Comparison of ENCODE assay signal across 10 cellular contexts in genomic region chr9:37424204-37424685, GRCh38. TPM values are rescaled to one million over a fixed set of nuclear protein-coding genes. Genes with fewer than 3 reads are reported as not detected.
A peak's percentile ranks its signal among the peaks of the same experiment; 100 is the strongest.
DNase-seq lines count a peak whose midpoint lies in the region; ATAC-seq, FAIRE-seq and TF ChIP-seq lines count a peak whose summit lies in the region.
"Had no signal": no experiment of that assay in that cellular context is flagged by ENCODE, and none has a peak within 500 bp of the region (broad histone marks: within the 10 kb centered on the region; RNA-seq: fewer than 3 reads in every experiment).

No MANE protein-coding gene starts in this region.

- H3K4me1 ChIP-seq in esophagus squamous epithelium (peaks cover 23 to 34% (median 26%) of the 10 kb centered on the region in 3 donors), trophoblast cell (ENCODE audit: control insufficient read depth in 1 of 2, insufficient read depth in 2 of 2, low read length in 2 of 2) (peaks cover 0 to 11% of the 10 kb centered on the region in 2 experiments)

- peaks cover 13% of the 10 kb centered on the region for H3K79me2 ChIP-seq in trophoblast cell (ENCODE audit: control insufficient read depth, insufficient read depth, low read length, poor library complexity)

- H4K12ac ChIP-seq in trophoblast cell (ENCODE audit: low read depth, low read length) = no peak overlapping the region

- peak overlapping the region; percentile 15 for H3K18ac ChIP-seq in trophoblast cell (ENCODE audit: low read length)

- H2AK5ac ChIP-seq in trophoblast cell (ENCODE audit: low read length) = no peak overlapping the region

- no peak overlapping the region for H2BK5ac ChIP-seq in trophoblast cell (ENCODE audit: low read depth, low read length, poor library complexity)

- no peak overlapping the region for H2AFZ ChIP-seq in trophoblast cell (ENCODE audit: insufficient read depth, low read length, poor library complexity)

- H3K4ac ChIP-seq in trophoblast cell (ENCODE audit: low read depth, low read length) = peak overlapping the region; percentile 41

- H3K79me1 ChIP-seq in trophoblast cell (ENCODE audit: low read length) = peaks cover 6% of the 10 kb centered on the region

- FAIRE-seq in GM19239 (lab: Jason Lieb, UNC) (peak; percentile 56), HTR-8/SVneo (lab: Jason Lieb, UNC) (no peak)

- no peak overlapping the region for H3K14ac ChIP-seq in trophoblast cell (ENCODE audit: low read length)

- peak overlapping the region; percentile 39 for H3K4me3 ChIP-seq in SK-N-MC
- peak overlapping the region in 3 of 4 donors; percentile 60 to 88 (median 72) for H3K4me3 ChIP-seq in esophagus squamous epithelium
- H3K4me3 ChIP-seq in trophoblast cell (ENCODE audit: low read depth, low read length) = no peak overlapping the region

- TF ChIP-seq POLR2A in esophagus squamous epithelium (IDR thresholded peaks at IDR 0.05) = no peak

- ATAC-seq in left colon (no peak), HG02678 (IDR thresholded peaks at IDR 0.05; ENCODE audit: unreplicated experiment) (no peak), GM19463 (IDR thresholded peaks at IDR 0.05; ENCODE audit: unreplicated experiment) (no peak)

- peaks cover 30% of the 10 kb centered on the region for H3K36me3 ChIP-seq in SK-N-MC (ENCODE audit: insufficient read depth, low read length)
- H3K36me3 ChIP-seq in esophagus squamous epithelium = peaks cover 8 to 44% (median 12%) of the 10 kb centered on the region in 3 donors
- peaks cover 32 to 34% of the 10 kb centered on the region in 2 experiments for H3K36me3 ChIP-seq in trophoblast cell (ENCODE audit: control insufficient read depth in 1 of 2, insufficient read depth in 2 of 2, low read length in 2 of 2)

- no peak overlapping the region for H2BK12ac ChIP-seq in trophoblast cell (ENCODE audit: low read length)

- no peak overlapping the region for H3K23ac ChIP-seq in trophoblast cell (ENCODE audit: low read length)

- H4K8ac ChIP-seq in trophoblast cell (ENCODE audit: low read depth, low read length) = no peak overlapping the region

- WGBS in esophagus squamous epithelium, 2 donors = 53 to 66% methylated on average over 2 to 3 of the region's 8 CpGs
- WGBS in trophoblast cell (ENCODE audit: extremely low coverage, insufficient coverage, insufficient read length) = no CpG with 5 or more reads among the region's 8 CpGs

- H3K4me2 ChIP-seq in trophoblast cell (ENCODE audit: low read length) = no peak overlapping the region

- H3K27me3 ChIP-seq in esophagus squamous epithelium = no peaks in the 10 kb centered on the region
- no peaks in the 10 kb centered on the region for H3K27me3 ChIP-seq in trophoblast cell (ENCODE audit: insufficient read depth, low read length)
- H3K27me3 ChIP-seq: heart right ventricle had no signal

- no peak overlapping the region for H3K9ac ChIP-seq in SK-N-MC (ENCODE audit: insufficient read length)
- peak overlapping the region; percentile 29 for H3K9ac ChIP-seq in trophoblast cell (ENCODE audit: low read length)

- no peak overlapping the region for H4K91ac ChIP-seq in trophoblast cell (ENCODE audit: low read depth, low read length)

- DNase-seq in GM19239 (ENCODE audit: insufficient read length, low spot score) (no peak), SK-N-MC (ENCODE audit: low read depth, low spot score) (no peak), esophagus squamous epithelium (lab: John Stamatoyannopoulos, UW) (no peak), trophoblast cell (no peak), left colon (no peak), HTR-8/SVneo (ENCODE audit: insufficient read length, low spot score) (no peak)
- DNase-seq: heart right ventricle, NCI-H345 had no signal

- TF ChIP-seq CTCF in esophagus squamous epithelium (IDR thresholded peaks at IDR 0.05) = no peak

- no peak overlapping the region for H3K27ac ChIP-seq in SK-N-MC
- no peak overlapping the region for H3K27ac ChIP-seq in esophagus squamous epithelium
- no peak overlapping the region for H3K27ac ChIP-seq in trophoblast cell (ENCODE audit: low read depth, low read length)

- H3K9me3 ChIP-seq in SK-N-MC (ENCODE audit: low read depth, low read length) (no peaks in the 10 kb centered on the region), esophagus squamous epithelium (no peaks in the 10 kb centered on the region), trophoblast cell (ENCODE audit: insufficient read depth, low read depth, low read length) (peaks cover 1% of the 10 kb centered on the region)
- H3K9me3 ChIP-seq: heart right ventricle had no signal

- intact Hi-C loops in esophagus squamous epithelium (cut with DNase I) (no loop called here), left colon (cut with DNase I, micrococcal nuclease) (no loop called here)

- H2BK120ac ChIP-seq in trophoblast cell (ENCODE audit: insufficient read depth, low read length, poor library complexity) = no peak overlapping the region

RNA-seq across cellular contexts. Expression of gene GRHPR, which starts 1.7 kb away (rescaled TPM):
- total RNA-seq in esophagus squamous epithelium (100 to 1,000 TPM in 2 of 4 donors, 10 to 100 TPM in 2; 74.5 to 117 (median 93.8) TPM), left colon (10 to 100 TPM; 70.4 to 78.4 TPM)
- 70.1 and 73.9 TPM in 2 replicates for polyA plus RNA-seq in trophoblast cell (2013)

RNA-seq across cellular contexts. Expression of gene ZBTB5, which starts 41.0 kb away (rescaled TPM):
- total RNA-seq in esophagus squamous epithelium = 10 to 100 TPM; 15.0 to 23.3 (median 20.5) TPM
- polyA plus RNA-seq in trophoblast cell (2013) = 11.2 and 11.3 TPM in 2 replicates
- total RNA-seq in left colon = 1 to 10 TPM; 8.7 to 10.0 TPM
